In genomic region chr1:101407505-101408211, GRCh38 we compare ENCODE assay signal across 11 cellular contexts.
DNase-seq lines count a peak whose midpoint lies in the region; ATAC-seq and TF ChIP-seq lines count a peak whose summit lies in the region.
"Had no signal": no experiment of that assay in that cellular context is flagged by ENCODE, and none has a peak within 500 bp of the region (broad histone marks: within the 10 kb centered on the region; RNA-seq: fewer than 3 reads in every experiment).

No MANE protein-coding gene starts in this region.

- TF ChIP-seq CTCF in GM06990 (IDR thresholded peaks at IDR 0.05; ENCODE audit: insufficient read depth, low read length, poor library complexity, severe bottlenecking) = no peak

- H3K27ac Mint-ChIP-seq in CD8-positive, alpha-beta memory T cell = no peak overlapping the region
- H3K27ac Mint-ChIP-seq: T-helper 1 cell treated with Interleukin-12 subunit alpha and Interleukin-12 subunit beta and Interleukin-4 antibody, amounts not matched to agents 30 μg/mL and 1 μg/mL, for 36 hours had no signal

- H3K27me3 ChIP-seq in GM06990 (replicated peaks; ENCODE audit: control insufficient read depth, insufficient read depth, low read length) = no peaks in the 10 kb centered on the region
- no peaks in the 10 kb centered on the region for H3K27me3 ChIP-seq in CD8-positive, alpha-beta memory T cell (ENCODE audit: insufficient read depth, low read length, poor library complexity, severe bottlenecking)

- peaks cover 13 to 30% of the 10 kb centered on the region in 2 donors for H3K27me3 Mint-ChIP-seq in CD8-positive, alpha-beta memory T cell

- H3K36me3 ChIP-seq in GM06990 (ENCODE audit: control insufficient read depth, insufficient read depth, low read length) = no peaks in the 10 kb centered on the region; the same call in 1 of the 2 replicates
- no peaks in the 10 kb centered on the region for H3K36me3 ChIP-seq in CD8-positive, alpha-beta memory T cell (ENCODE audit: insufficient read depth, low read length)

- CTCF ChIA-PET in CD8-positive, alpha-beta memory T cell (lab: Charles Lee) = interaction anchor here (1.2 kb wide), 1 partner anchor 99 kb away, joined by 3 read pairs; no protein-coding TSS in a partner anchor

- peaks cover 0 to 6% (median 6%) of the 10 kb centered on the region in 3 donors for H3K4me1 Mint-ChIP-seq in CD8-positive, alpha-beta memory T cell

- peaks cover 0 to 6% (median 3%) of the 10 kb centered on the region in 5 donors for H3K9me3 Mint-ChIP-seq in CD8-positive, alpha-beta memory T cell
- H3K9me3 Mint-ChIP-seq: T-helper 1 cell treated with Interleukin-12 subunit alpha and Interleukin-12 subunit beta and Interleukin-4 antibody, amounts not matched to agents 30 μg/mL and 1 μg/mL, for 36 hours had no signal

- POLR2A ChIA-PET in CD8-positive, alpha-beta memory T cell (lab: Charles Lee) = no interaction called here

- no peaks in the 10 kb centered on the region for H3K9me3 ChIP-seq in CD8-positive, alpha-beta memory T cell (ENCODE audit: low read length)

- H3K36me3 Mint-ChIP-seq in CD8-positive, alpha-beta memory T cell = peaks cover 0 to 19% (median 0%) of the 10 kb centered on the region in 3 donors

- DNase-seq in GM06990 (ENCODE audit: extremely low read depth, insufficient read length) (peak; percentile 89), MV-4-11 (lab: John Stamatoyannopoulos, UW) (peak; percentile 61), NCI-H146 treated with DMSO at 0.1 percent for 48 hours (lab: John Stamatoyannopoulos, UW; ENCODE audit: unreplicated experiment) (no peak), NCI-H2081 treated with DMSO at 0.1 percent for 48 hours (lab: John Stamatoyannopoulos, UW) (no peak)
- DNase-seq in stimulated activated CD4-positive, alpha-beta T cell treated with anti-CD3 and anti-CD28 coated beads, Interleukin-2, amount 100 ng/mL, for 48 hours = no peak
- no peak for DNase-seq in CD8-positive, alpha-beta memory T cell
- DNase-seq: AML-193, nucleus accumbens had no signal

- H3K4me3 ChIP-seq in GM06990 (replicated peaks; ENCODE audit: low read depth, low read length) = no peak overlapping the region
- no peak overlapping the region for H3K4me3 ChIP-seq in CD8-positive, alpha-beta memory T cell (ENCODE audit: low read length)

- H3K27ac ChIP-seq in CD8-positive, alpha-beta memory T cell (ENCODE audit: low read depth, low read length) = no peak overlapping the region

- no peaks in the 10 kb centered on the region for H3K4me1 ChIP-seq in CD8-positive, alpha-beta memory T cell (ENCODE audit: insufficient read depth, low read length)

- no peak overlapping the region for H3K4me3 Mint-ChIP-seq in CD8-positive, alpha-beta memory T cell
- H3K4me3 Mint-ChIP-seq: T-helper 1 cell treated with Interleukin-12 subunit alpha and Interleukin-12 subunit beta and Interleukin-4 antibody, amounts not matched to agents 30 μg/mL and 1 μg/mL, for 36 hours had no signal

- ATAC-seq in GM19372 (IDR thresholded peaks at IDR 0.05; ENCODE audit: low read depth, unreplicated experiment) (peak; percentile 73), HG02938 (IDR thresholded peaks at IDR 0.05; ENCODE audit: unreplicated experiment) (peak; percentile 80)

Comparison
In these comparisons a context has a peak if more than half of its experiments do, and no peak if none do; other contexts are left out.
1. DNase-seq: peak in GM06990 (single experiment) and MV-4-11 (single experiment); none in stimulated activated CD4-positive, alpha-beta T cell treated with anti-CD3 and anti-CD28 coated beads, Interleukin-2, amount 100 ng/mL, for 48 hours (0 of 2), CD8-positive, alpha-beta memory T cell (0 of 5), NCI-H146 treated with DMSO at 0.1 percent for 48 hours (single experiment) and NCI-H2081 treated with DMSO at 0.1 percent for 48 hours (single experiment).